Comparison of ENCODE assay signal across 1 cellular context in the genomic region with DNA sequence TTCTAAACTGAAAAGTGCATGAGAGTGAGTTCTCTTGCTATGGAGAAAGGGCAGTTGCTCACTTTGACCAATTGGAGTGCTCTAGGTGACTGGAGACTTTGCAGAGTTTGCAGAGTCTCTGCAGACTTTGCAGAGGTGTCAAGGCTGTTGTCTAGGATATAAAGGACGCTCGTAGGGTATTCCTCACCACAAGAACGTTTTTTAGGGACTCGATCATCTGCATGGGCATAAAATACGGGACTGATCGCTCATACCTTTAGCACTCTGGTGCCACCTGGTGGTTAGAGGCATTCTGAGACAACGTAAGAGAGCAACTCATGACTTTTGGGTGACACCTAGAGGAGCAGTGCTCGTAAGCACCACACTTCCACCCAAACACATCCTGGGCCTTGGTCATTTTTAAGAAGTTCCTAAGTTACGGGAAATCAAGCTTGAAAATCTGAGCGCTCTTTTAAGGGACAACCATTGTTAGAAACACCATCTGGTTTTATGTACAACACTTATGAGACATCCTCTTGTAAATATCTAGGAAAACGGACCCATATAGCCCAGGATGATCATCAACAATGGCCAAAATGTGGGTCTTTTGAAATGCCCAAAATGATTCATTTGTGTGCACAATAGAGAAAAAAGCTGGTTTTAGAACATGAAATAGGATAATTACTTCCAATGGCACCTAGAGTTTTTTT.
TF ChIP-seq lines count a peak whose summit lies in the region.

No MANE protein-coding gene starts in this region.

TF ChIP-seq in HepG2, 621 proteins besides CTCF, POLR2A, EP300 and RAD21 (continued from another document):
- TF ChIP-seq, protein P1, sequence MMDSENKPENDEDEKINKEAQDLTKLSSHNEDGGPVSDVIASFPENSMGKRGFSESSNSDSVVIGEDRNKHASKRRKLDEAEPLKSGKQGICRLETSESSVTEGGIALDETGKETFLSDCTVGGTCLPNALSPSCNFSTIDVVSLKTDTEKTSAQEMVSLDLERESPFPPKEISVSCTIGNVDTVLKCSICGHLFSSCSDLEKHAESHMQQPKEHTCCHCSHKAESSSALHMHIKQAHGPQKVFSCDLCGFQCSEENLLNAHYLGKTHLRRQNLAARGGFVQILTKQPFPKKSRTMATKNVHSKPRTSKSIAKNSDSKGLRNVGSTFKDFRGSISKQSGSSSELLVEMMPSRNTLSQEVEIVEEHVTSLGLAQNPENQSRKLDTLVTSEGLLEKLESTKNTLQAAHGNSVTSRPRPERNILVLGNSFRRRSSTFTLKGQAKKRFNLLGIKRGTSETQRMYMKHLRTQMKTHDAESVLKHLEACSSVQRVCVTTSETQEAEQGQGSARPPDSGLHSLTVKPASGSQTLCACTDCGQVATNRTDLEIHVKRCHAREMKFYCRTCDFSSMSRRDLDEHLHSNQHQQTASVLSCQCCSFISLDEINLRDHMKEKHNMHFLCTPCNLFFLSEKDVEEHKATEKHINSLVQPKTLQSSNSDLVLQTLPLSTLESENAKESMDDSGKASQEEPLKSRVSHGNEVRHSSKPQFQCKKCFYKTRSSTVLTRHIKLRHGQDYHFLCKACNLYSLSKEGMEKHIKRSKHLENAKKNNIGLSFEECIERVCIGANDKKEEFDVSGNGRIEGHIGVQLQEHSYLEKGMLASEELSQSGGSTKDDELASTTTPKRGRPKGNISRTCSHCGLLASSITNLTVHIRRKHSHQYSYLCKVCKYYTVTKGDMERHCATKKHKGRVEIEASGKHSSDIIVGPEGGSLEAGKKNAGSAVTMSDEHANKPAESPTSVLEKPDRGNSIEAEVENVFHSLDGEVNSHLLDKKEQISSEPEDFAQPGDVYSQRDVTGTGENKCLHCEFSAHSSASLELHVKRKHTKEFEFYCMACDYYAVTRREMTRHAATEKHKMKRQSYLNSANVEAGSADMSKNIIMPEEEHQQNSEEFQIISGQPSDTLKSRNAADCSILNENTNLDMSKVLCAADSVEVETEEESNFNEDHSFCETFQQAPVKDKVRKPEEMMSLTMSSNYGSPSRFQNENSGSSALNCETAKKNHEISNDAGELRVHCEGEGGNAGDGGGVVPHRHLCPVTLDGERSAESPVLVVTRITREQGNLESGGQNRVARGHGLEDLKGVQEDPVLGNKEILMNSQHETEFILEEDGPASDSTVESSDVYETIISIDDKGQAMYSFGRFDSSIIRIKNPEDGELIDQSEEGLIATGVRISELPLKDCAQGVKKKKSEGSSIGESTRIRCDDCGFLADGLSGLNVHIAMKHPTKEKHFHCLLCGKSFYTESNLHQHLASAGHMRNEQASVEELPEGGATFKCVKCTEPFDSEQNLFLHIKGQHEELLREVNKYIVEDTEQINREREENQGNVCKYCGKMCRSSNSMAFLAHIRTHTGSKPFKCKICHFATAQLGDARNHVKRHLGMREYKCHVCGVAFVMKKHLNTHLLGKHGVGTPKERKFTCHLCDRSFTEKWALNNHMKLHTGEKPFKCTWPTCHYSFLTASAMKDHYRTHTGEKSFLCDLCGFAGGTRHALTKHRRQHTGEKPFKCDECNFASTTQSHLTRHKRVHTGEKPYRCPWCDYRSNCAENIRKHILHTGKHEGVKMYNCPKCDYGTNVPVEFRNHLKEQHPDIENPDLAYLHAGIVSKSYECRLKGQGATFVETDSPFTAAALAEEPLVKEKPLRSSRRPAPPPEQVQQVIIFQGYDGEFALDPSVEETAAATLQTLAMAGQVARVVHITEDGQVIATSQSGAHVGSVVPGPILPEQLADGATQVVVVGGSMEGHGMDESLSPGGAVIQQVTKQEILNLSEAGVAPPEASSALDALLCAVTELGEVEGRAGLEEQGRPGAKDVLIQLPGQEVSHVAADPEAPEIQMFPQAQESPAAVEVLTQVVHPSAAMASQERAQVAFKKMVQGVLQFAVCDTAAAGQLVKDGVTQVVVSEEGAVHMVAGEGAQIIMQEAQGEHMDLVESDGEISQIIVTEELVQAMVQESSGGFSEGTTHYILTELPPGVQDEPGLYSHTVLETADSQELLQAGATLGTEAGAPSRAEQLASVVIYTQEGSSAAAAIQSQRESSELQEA (CRISPR knock-in tag; IDR thresholded peaks at IDR 0.05; ENCODE audit: not compliant biosample characterization), result no peak
- TF ChIP-seq ETV5 (CRISPR knock-in tag; IDR thresholded peaks at IDR 0.05; ENCODE audit: borderline replicate concordance) (peak; percentile 17; the same call in 1 of the 2 replicates), SYNCRIP (IDR thresholded peaks at IDR 0.05; ENCODE audit: insufficient read depth, low read depth, low read length) (no peak), ZNF678 (CRISPR knock-in tag; IDR thresholded peaks at IDR 0.05) (no peak)
- TF ChIP-seq, protein P2, sequence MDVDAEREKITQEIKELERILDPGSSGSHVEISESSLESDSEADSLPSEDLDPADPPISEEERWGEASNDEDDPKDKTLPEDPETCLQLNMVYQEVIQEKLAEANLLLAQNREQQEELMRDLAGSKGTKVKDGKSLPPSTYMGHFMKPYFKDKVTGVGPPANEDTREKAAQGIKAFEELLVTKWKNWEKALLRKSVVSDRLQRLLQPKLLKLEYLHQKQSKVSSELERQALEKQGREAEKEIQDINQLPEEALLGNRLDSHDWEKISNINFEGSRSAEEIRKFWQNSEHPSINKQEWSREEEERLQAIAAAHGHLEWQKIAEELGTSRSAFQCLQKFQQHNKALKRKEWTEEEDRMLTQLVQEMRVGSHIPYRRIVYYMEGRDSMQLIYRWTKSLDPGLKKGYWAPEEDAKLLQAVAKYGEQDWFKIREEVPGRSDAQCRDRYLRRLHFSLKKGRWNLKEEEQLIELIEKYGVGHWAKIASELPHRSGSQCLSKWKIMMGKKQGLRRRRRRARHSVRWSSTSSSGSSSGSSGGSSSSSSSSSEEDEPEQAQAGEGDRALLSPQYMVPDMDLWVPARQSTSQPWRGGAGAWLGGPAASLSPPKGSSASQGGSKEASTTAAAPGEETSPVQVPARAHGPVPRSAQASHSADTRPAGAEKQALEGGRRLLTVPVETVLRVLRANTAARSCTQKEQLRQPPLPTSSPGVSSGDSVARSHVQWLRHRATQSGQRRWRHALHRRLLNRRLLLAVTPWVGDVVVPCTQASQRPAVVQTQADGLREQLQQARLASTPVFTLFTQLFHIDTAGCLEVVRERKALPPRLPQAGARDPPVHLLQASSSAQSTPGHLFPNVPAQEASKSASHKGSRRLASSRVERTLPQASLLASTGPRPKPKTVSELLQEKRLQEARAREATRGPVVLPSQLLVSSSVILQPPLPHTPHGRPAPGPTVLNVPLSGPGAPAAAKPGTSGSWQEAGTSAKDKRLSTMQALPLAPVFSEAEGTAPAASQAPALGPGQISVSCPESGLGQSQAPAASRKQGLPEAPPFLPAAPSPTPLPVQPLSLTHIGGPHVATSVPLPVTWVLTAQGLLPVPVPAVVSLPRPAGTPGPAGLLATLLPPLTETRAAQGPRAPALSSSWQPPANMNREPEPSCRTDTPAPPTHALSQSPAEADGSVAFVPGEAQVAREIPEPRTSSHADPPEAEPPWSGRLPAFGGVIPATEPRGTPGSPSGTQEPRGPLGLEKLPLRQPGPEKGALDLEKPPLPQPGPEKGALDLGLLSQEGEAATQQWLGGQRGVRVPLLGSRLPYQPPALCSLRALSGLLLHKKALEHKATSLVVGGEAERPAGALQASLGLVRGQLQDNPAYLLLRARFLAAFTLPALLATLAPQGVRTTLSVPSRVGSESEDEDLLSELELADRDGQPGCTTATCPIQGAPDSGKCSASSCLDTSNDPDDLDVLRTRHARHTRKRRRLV (CRISPR knock-in tag; IDR thresholded peaks at IDR 0.05), result no peak
TF ChIP-seq in HepG2: peak in this region for 33.
